1 cellular context compared by ENCODE assay signal in the genomic region with DNA sequence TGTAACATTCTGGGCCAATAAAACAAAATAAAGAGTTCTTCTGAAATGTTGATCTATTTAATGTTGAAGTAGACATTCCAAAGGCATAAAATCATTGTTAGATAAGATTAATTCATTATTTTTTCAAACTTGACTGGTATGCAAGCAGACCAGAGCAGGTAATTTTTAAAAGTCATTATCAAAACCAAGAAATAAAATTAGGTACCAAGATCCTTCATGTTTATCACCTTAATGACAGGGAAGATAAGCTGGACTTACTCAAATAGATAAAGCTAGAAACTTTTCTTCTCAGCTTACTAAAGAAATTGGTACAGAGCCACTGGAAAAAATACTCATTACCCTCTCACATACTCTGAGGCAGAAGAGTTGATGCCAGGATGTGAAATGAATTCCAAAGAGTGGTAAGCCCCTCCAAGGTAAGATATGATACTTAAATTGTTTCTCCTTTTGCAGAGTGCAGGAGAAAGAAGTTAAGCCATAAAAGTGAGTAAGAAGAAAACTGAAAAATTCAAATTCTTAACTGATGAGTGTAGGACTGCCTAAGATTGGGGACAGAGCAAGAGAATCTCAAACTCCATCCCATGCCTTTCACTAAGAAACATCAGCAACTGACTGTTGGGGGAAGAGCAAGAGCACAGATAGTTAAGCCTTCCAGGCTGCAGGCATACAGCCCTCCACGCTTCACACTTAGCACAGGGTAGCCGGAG.
TF ChIP-seq lines count a peak whose summit lies in the region.

No MANE protein-coding gene starts in this region.

TF ChIP-seq in H1, 55 proteins besides CTCF, POLR2A, EP300 and RAD21 (continued from another document):
- TF ChIP-seq, protein P1, sequence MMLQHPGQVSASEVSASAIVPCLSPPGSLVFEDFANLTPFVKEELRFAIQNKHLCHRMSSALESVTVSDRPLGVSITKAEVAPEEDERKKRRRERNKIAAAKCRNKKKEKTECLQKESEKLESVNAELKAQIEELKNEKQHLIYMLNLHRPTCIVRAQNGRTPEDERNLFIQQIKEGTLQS (IDR thresholded peaks at IDR 0.05; ENCODE audit: insufficient read depth, low read depth, low read length): no peak
- TF ChIP-seq FOSL1 (IDR thresholded peaks at IDR 0.05; ENCODE audit: insufficient read depth, low read depth, low read length) (no peak), GABPA (IDR thresholded peaks at IDR 0.05; ENCODE audit: borderline replicate concordance, insufficient read depth, low read length) (no peak), RBBP5 (IDR thresholded peaks at IDR 0.05; ENCODE audit: borderline replicate concordance, low read depth, low read length) (no peak), SUZ12 (IDR thresholded peaks at IDR 0.05; ENCODE audit: low read length) (no peak), NANOG (IDR thresholded peaks at IDR 0.05; ENCODE audit: insufficient read depth, low read depth, low read length, poor library complexity, severe bottlenecking) (no peak), JUND (IDR thresholded peaks at IDR 0.05; ENCODE audit: low read length) (no peak)
- TF ChIP-seq, protein P2, sequence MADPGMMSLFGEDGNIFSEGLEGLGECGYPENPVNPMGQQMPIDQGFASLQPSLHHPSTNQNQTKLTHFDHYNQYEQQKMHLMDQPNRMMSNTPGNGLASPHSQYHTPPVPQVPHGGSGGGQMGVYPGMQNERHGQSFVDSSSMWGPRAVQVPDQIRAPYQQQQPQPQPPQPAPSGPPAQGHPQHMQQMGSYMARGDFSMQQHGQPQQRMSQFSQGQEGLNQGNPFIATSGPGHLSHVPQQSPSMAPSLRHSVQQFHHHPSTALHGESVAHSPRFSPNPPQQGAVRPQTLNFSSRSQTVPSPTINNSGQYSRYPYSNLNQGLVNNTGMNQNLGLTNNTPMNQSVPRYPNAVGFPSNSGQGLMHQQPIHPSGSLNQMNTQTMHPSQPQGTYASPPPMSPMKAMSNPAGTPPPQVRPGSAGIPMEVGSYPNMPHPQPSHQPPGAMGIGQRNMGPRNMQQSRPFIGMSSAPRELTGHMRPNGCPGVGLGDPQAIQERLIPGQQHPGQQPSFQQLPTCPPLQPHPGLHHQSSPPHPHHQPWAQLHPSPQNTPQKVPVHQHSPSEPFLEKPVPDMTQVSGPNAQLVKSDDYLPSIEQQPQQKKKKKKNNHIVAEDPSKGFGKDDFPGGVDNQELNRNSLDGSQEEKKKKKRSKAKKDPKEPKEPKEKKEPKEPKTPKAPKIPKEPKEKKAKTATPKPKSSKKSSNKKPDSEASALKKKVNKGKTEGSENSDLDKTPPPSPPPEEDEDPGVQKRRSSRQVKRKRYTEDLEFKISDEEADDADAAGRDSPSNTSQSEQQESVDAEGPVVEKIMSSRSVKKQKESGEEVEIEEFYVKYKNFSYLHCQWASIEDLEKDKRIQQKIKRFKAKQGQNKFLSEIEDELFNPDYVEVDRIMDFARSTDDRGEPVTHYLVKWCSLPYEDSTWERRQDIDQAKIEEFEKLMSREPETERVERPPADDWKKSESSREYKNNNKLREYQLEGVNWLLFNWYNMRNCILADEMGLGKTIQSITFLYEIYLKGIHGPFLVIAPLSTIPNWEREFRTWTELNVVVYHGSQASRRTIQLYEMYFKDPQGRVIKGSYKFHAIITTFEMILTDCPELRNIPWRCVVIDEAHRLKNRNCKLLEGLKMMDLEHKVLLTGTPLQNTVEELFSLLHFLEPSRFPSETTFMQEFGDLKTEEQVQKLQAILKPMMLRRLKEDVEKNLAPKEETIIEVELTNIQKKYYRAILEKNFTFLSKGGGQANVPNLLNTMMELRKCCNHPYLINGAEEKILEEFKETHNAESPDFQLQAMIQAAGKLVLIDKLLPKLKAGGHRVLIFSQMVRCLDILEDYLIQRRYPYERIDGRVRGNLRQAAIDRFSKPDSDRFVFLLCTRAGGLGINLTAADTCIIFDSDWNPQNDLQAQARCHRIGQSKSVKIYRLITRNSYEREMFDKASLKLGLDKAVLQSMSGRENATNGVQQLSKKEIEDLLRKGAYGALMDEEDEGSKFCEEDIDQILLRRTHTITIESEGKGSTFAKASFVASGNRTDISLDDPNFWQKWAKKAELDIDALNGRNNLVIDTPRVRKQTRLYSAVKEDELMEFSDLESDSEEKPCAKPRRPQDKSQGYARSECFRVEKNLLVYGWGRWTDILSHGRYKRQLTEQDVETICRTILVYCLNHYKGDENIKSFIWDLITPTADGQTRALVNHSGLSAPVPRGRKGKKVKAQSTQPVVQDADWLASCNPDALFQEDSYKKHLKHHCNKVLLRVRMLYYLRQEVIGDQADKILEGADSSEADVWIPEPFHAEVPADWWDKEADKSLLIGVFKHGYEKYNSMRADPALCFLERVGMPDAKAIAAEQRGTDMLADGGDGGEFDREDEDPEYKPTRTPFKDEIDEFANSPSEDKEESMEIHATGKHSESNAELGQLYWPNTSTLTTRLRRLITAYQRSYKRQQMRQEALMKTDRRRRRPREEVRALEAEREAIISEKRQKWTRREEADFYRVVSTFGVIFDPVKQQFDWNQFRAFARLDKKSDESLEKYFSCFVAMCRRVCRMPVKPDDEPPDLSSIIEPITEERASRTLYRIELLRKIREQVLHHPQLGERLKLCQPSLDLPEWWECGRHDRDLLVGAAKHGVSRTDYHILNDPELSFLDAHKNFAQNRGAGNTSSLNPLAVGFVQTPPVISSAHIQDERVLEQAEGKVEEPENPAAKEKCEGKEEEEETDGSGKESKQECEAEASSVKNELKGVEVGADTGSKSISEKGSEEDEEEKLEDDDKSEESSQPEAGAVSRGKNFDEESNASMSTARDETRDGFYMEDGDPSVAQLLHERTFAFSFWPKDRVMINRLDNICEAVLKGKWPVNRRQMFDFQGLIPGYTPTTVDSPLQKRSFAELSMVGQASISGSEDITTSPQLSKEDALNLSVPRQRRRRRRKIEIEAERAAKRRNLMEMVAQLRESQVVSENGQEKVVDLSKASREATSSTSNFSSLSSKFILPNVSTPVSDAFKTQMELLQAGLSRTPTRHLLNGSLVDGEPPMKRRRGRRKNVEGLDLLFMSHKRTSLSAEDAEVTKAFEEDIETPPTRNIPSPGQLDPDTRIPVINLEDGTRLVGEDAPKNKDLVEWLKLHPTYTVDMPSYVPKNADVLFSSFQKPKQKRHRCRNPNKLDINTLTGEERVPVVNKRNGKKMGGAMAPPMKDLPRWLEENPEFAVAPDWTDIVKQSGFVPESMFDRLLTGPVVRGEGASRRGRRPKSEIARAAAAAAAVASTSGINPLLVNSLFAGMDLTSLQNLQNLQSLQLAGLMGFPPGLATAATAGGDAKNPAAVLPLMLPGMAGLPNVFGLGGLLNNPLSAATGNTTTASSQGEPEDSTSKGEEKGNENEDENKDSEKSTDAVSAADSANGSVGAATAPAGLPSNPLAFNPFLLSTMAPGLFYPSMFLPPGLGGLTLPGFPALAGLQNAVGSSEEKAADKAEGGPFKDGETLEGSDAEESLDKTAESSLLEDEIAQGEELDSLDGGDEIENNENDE (IDR thresholded peaks at IDR 0.05; ENCODE audit: insufficient replicate concordance, low read length): no peak
